In the genomic region with DNA sequence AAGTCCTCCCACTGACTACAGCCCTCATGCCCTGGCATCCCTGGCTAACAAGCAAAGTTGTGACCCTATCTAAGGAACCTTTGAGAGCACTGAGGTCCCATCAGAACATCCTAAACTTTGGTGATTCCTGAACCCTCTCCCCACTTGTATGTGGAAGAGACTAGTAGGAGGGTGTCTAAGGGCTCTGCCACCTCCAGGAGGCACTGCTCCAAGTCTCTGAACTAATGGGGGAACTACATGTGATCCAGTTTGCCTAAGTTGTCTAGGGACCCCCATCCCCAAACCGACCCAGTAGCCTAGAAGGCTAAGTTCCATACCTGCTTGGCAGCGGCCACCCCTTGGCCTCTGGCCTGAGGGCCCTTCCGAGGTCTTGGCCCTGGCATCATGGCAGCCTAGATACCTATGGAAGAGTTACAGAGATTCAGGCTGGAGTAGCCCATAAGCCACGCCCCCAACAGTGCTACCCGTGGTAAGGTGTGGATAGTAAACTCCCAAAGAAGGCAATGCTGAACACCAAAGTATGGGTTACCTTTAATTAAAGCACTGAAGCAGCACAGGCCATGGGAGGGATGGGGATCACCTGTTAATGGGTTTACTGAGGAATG, we compare ENCODE assay signal across 9 cellular contexts. TPM values are rescaled to one million over a fixed set of nuclear protein-coding genes. Genes with fewer than 3 reads are reported as not detected.
DNase-seq lines count a peak whose midpoint lies in the region; ATAC-seq and TF ChIP-seq lines count a peak whose summit lies in the region.
"Had no signal": no experiment of that assay in that cellular context is flagged by ENCODE, and none has a peak within 500 bp of the region (broad histone marks: within the 10 kb centered on the region; RNA-seq: fewer than 3 reads in every experiment).

No MANE protein-coding gene starts in this region.

- H3K4me3 Mint-ChIP-seq in activated CD8-positive, alpha-beta memory T cell treated with anti-CD3 and anti-CD28 coated beads, Interleukin-2, amount 10 ng/mL, durations not matched to agents 7 days and 5 days: peak overlapping the region; percentile 97
- peak overlapping the region; percentile 90 for H3K4me3 Mint-ChIP-seq in activated CD8-positive, alpha-beta T cell treated with anti-CD3 and anti-CD28 coated beads, Interleukin-2, amount 10 ng/mL, durations not matched to agents 7 days and 5 days
- peak overlapping the region; percentile 90 to 97 (median 96) for H3K4me3 Mint-ChIP-seq in immature natural killer cell

- peaks cover 32% of the 10 kb centered on the region for H3K36me3 ChIP-seq in thoracic aorta

- H3K4me3 ChIP-seq in thoracic aorta: peak overlapping the region; percentile 96

- no peaks in the 10 kb centered on the region for H3K27me3 Mint-ChIP-seq in activated CD8-positive, alpha-beta memory T cell treated with anti-CD3 and anti-CD28 coated beads, Interleukin-2, amount 10 ng/mL, durations not matched to agents 7 days and 5 days
- no peaks in the 10 kb centered on the region for H3K27me3 Mint-ChIP-seq in activated CD8-positive, alpha-beta T cell treated with anti-CD3 and anti-CD28 coated beads, Interleukin-2, amount 10 ng/mL, durations not matched to agents 7 days and 5 days (ENCODE audit: low read depth)
- H3K27me3 Mint-ChIP-seq in immature natural killer cell (ENCODE audit: low read depth in 3 of 3): peaks cover 11 to 24% (median 19%) of the 10 kb centered on the region in 3 donors

- H3K27ac Mint-ChIP-seq in activated CD8-positive, alpha-beta memory T cell treated with anti-CD3 and anti-CD28 coated beads, Interleukin-2, amount 10 ng/mL, durations not matched to agents 7 days and 5 days: peak overlapping the region; percentile 97
- peak overlapping the region; percentile 98 for H3K27ac Mint-ChIP-seq in activated CD8-positive, alpha-beta T cell treated with anti-CD3 and anti-CD28 coated beads, Interleukin-2, amount 10 ng/mL, durations not matched to agents 7 days and 5 days
- peak overlapping the region; percentile 72 to 99 (median 97) for H3K27ac Mint-ChIP-seq in immature natural killer cell

- no peaks in the 10 kb centered on the region for H3K9me3 Mint-ChIP-seq in activated CD8-positive, alpha-beta memory T cell treated with anti-CD3 and anti-CD28 coated beads, Interleukin-2, amount 10 ng/mL, durations not matched to agents 7 days and 5 days (ENCODE audit: low read depth)
- H3K9me3 Mint-ChIP-seq in activated CD8-positive, alpha-beta T cell treated with anti-CD3 and anti-CD28 coated beads, Interleukin-2, amount 10 ng/mL, durations not matched to agents 7 days and 5 days (ENCODE audit: insufficient read depth): no peaks in the 10 kb centered on the region
- H3K9me3 Mint-ChIP-seq in immature natural killer cell: peaks cover 0 to 1% (median 0%) of the 10 kb centered on the region in 6 donors

- CTCF ChIA-PET in activated CD8-positive, alpha-beta memory T cell treated with anti-CD3 and anti-CD28 coated beads, Interleukin-2, amount 10 ng/mL, durations not matched to agents 7 days and 5 days (lab: Charles Lee): interaction anchor here (1.0 to 1.9 kb wide), 3 partner anchors 16 to 40 kb away, joined by 3 to 5 read pairs (median 5); a partner anchor contains a TSS
- CTCF ChIA-PET in activated CD8-positive, alpha-beta T cell treated with anti-CD3 and anti-CD28 coated beads, Interleukin-2, amount 10 ng/mL, durations not matched to agents 7 days and 5 days (lab: Charles Lee): interaction anchor here (1.1 kb wide), 1 partner anchor 39 kb away, joined by 5 read pairs; a partner anchor contains a TSS

- H3K36me3 Mint-ChIP-seq in activated CD8-positive, alpha-beta memory T cell treated with anti-CD3 and anti-CD28 coated beads, Interleukin-2, amount 10 ng/mL, durations not matched to agents 7 days and 5 days: peaks cover 28% of the 10 kb centered on the region
- H3K36me3 Mint-ChIP-seq in activated CD8-positive, alpha-beta T cell treated with anti-CD3 and anti-CD28 coated beads, Interleukin-2, amount 10 ng/mL, durations not matched to agents 7 days and 5 days (ENCODE audit: low read depth): peaks cover 41% of the 10 kb centered on the region
- H3K36me3 Mint-ChIP-seq in immature natural killer cell: peaks cover 5 to 16% (median 6%) of the 10 kb centered on the region in 3 donors

- H3K9me3 ChIP-seq in thoracic aorta: no peaks in the 10 kb centered on the region

- DNase-seq in activated CD8-positive, alpha-beta memory T cell treated with anti-CD3 and anti-CD28 coated beads, Interleukin-2, amount 10 ng/mL, durations not matched to agents 7 days and 5 days: no peak
- no peak for DNase-seq in activated CD8-positive, alpha-beta memory T cell treated with anti-CD3 and anti-CD28 coated beads, Interleukin-2, amount 50 U/mL, for 48 hours
- peak; percentile 34 for DNase-seq in activated CD8-positive, alpha-beta T cell treated with anti-CD3 and anti-CD28 coated beads, Interleukin-2, amount 10 ng/mL, durations not matched to agents 7 days and 5 days
- DNase-seq in immature natural killer cell: no peak
- DNase-seq in thoracic aorta (ENCODE audit: low spot score): no peak
- DNase-seq in NCI-H1436 (lab: John Stamatoyannopoulos, UW): no peak
- DNase-seq in HK-2 (ENCODE audit: unreplicated experiment): no peak
- DNase-seq in NCI-H524 (lab: John Stamatoyannopoulos, UW): no peak
- DNase-seq: DMS 273 treated with DMSO at 0.1 percent for 48 hours had no signal

- H3K4me1 Mint-ChIP-seq in activated CD8-positive, alpha-beta memory T cell treated with anti-CD3 and anti-CD28 coated beads, Interleukin-2, amount 10 ng/mL, durations not matched to agents 7 days and 5 days: peaks cover 49% of the 10 kb centered on the region
- peaks cover 40% of the 10 kb centered on the region for H3K4me1 Mint-ChIP-seq in activated CD8-positive, alpha-beta T cell treated with anti-CD3 and anti-CD28 coated beads, Interleukin-2, amount 10 ng/mL, durations not matched to agents 7 days and 5 days (ENCODE audit: low read depth)
- H3K4me1 Mint-ChIP-seq in immature natural killer cell: peaks cover 33 to 49% of the 10 kb centered on the region in 2 donors

- ATAC-seq in activated CD8-positive, alpha-beta memory T cell treated with anti-CD3 and anti-CD28 coated beads, Interleukin-2, amount 10 ng/mL, durations not matched to agents 7 days and 5 days: no peak
- no peak for ATAC-seq in activated CD8-positive, alpha-beta T cell treated with anti-CD3 and anti-CD28 coated beads, Interleukin-2, amount 10 ng/mL, durations not matched to agents 7 days and 5 days
- ATAC-seq in thoracic aorta (ENCODE audit: insufficient number of reproducible peaks, low FRiP score, low read depth): no peak

- H3K27me3 ChIP-seq in thoracic aorta (replicated peaks; ENCODE audit: insufficient read depth): no peaks in the 10 kb centered on the region

- no peak for TF ChIP-seq CTCF in thoracic aorta (IDR thresholded peaks at IDR 0.05)

- POLR2A ChIA-PET in activated CD8-positive, alpha-beta T cell treated with anti-CD3 and anti-CD28 coated beads, Interleukin-2, amount 10 ng/mL, durations not matched to agents 7 days and 5 days (lab: Charles Lee): interaction anchor here (0.7 to 2.5 kb wide), 3 partner anchors 13 to 485 kb away, joined by 3 to 21 read pairs (median 4); a partner anchor contains a TSS

- peaks cover 13 to 24% of the 10 kb centered on the region in 2 donors for H3K4me1 ChIP-seq in thoracic aorta (ENCODE audit: control insufficient read depth in 1 of 2, low read depth in 2 of 2)

- H3K27ac ChIP-seq in thoracic aorta: peak overlapping the region; percentile 88 to 91

RNA-seq across cellular contexts. Expression of a gene that starts 1.7 kb away (rescaled TPM):
- 10 to 100 TPM; 49.9 to 53.3 TPM for total RNA-seq in activated CD8-positive, alpha-beta memory T cell treated with anti-CD3 and anti-CD28 coated beads, Interleukin-2, amount 10 ng/mL, durations not matched to agents 7 days and 5 days
- 10 to 100 TPM; 46.7 to 53.3 TPM for total RNA-seq in activated CD8-positive, alpha-beta T cell treated with anti-CD3 and anti-CD28 coated beads, Interleukin-2, amount 10 ng/mL, durations not matched to agents 7 days and 5 days
- 10 to 100 TPM in 1 of 3 donors, 1 to 10 TPM in 2; 4.6 to 15.5 (median 4.8) TPM for polyA plus RNA-seq in immature natural killer cell
- total RNA-seq in thoracic aorta: 10 to 100 TPM; 33.7 to 34.3 TPM

RNA-seq across cellular contexts. Expression of a gene that starts 39.9 kb away (rescaled TPM):
- 10 to 100 TPM; 40.5 to 42.2 TPM for total RNA-seq in activated CD8-positive, alpha-beta memory T cell treated with anti-CD3 and anti-CD28 coated beads, Interleukin-2, amount 10 ng/mL, durations not matched to agents 7 days and 5 days
- 10 to 100 TPM; 38.3 to 38.4 TPM for total RNA-seq in activated CD8-positive, alpha-beta T cell treated with anti-CD3 and anti-CD28 coated beads, Interleukin-2, amount 10 ng/mL, durations not matched to agents 7 days and 5 days
- polyA plus RNA-seq in immature natural killer cell: 1 to 10 TPM in 1 of 3 donors, under 1 TPM in 2; 0.46 to 1.2 (median 0.58) TPM
- under 1 TPM; 0.49 to 0.95 TPM for total RNA-seq in thoracic aorta

RNA-seq across cellular contexts. Expression of a gene that starts 40.1 kb away (rescaled TPM):
- total RNA-seq in activated CD8-positive, alpha-beta memory T cell treated with anti-CD3 and anti-CD28 coated beads, Interleukin-2, amount 10 ng/mL, durations not matched to agents 7 days and 5 days: 10 to 100 TPM; 87.0 to 97.4 TPM
- total RNA-seq in activated CD8-positive, alpha-beta T cell treated with anti-CD3 and anti-CD28 coated beads, Interleukin-2, amount 10 ng/mL, durations not matched to agents 7 days and 5 days: 100 to 1,000 TPM; 102 to 104 TPM
- 10 to 100 TPM; 34.3 to 56.6 (median 42.0) TPM for polyA plus RNA-seq in immature natural killer cell
- 10 to 100 TPM; 18.1 to 27.4 TPM for total RNA-seq in thoracic aorta

Comparison
In these comparisons a context has a peak if more than half of its experiments do, and no peak if none do; other contexts are left out.
1. RNA of a gene that starts 39.9 kb away (total RNA-seq): 40.5 to 42.2 TPM in activated CD8-positive, alpha-beta memory T cell treated with anti-CD3 and anti-CD28 coated beads, Interleukin-2, amount 10 ng/mL, durations not matched to agents 7 days and 5 days and 38.3 to 38.4 TPM in activated CD8-positive, alpha-beta T cell treated with anti-CD3 and anti-CD28 coated beads, Interleukin-2, amount 10 ng/mL, durations not matched to agents 7 days and 5 days; 0.49 to 0.95 TPM in thoracic aorta; every median in the first group is over 10 times any median in the second.
2. Peak in every context shown above with its lines, with median percentiles within 50 percentile points of each other: H3K27ac Mint-ChIP-seq and H3K4me3 Mint-ChIP-seq.